In genomic region chr2:172461591-172462392, GRCh38 we compare ENCODE assay signal across 8 cellular contexts. TPM values are rescaled to one million over a fixed set of nuclear protein-coding genes. Genes with fewer than 3 reads are reported as not detected.
DNase-seq lines count a peak whose midpoint lies in the region; ATAC-seq and TF ChIP-seq lines count a peak whose summit lies in the region.

No MANE protein-coding gene starts in this region.

- no peak overlapping the region for H3K27ac ChIP-seq in ascending aorta

- ATAC-seq in GM21528 (IDR thresholded peaks at IDR 0.05; ENCODE audit: low FRiP score, unreplicated experiment) = no peak

- H3K9me3 ChIP-seq in ascending aorta = no peaks in the 10 kb centered on the region

- H3K27me3 ChIP-seq in ascending aorta = no peaks in the 10 kb centered on the region

- no peaks in the 10 kb centered on the region for H3K36me3 ChIP-seq in ascending aorta

- DNase-seq in NCI-H1436 (lab: John Stamatoyannopoulos, UW) (peak; percentile 84), NCI-H1436 treated with DMSO at 0.1 percent for 48 hours (lab: John Stamatoyannopoulos, UW) (no peak), NCI-H1092 (lab: John Stamatoyannopoulos, UW) (peak; percentile 19), T-helper 22 cell (ENCODE audit: low read depth) (peak; percentile 57), ascending aorta (ENCODE audit: low spot score in 2 of 2) (peak in 1 of 2 donors; percentile 66), iPS-NIHi7 (ENCODE audit: extremely low spot score) (peak; percentile 76)
- DNase-seq in stimulated activated CD4-positive, alpha-beta T cell treated with anti-CD3 and anti-CD28 coated beads, Interleukin-1b, Interleukin-23, amount 100 ng/mL, for 1 hour (ENCODE audit: low read depth in 2 of 2) = peak; percentile 50 to 72

- no peaks in the 10 kb centered on the region for H3K4me1 ChIP-seq in ascending aorta

- intact Hi-C loops in ascending aorta (cut with DNase I) = loop anchor here (10.0 kb wide), 2 partner anchors 647 to 887 kb away; no protein-coding TSS in a partner anchor

- TF ChIP-seq CTCF in ascending aorta (IDR thresholded peaks at IDR 0.05) = peak; percentile 67 to 90 (median 80)

- no peak overlapping the region for H3K4me3 ChIP-seq in ascending aorta

RNA-seq across cellular contexts. Expression of gene ITGA6, which starts 34.4 kb away (rescaled TPM):
- total RNA-seq in ascending aorta = 40.7 TPM
